In genomic region chr1:104132386-104132973, GRCh38 we compare ENCODE assay signal across 9 cellular contexts.
A peak's percentile ranks its signal among the peaks of the same experiment; 100 is the strongest.
DNase-seq lines count a peak whose midpoint lies in the region; ATAC-seq, FAIRE-seq and TF ChIP-seq lines count a peak whose summit lies in the region.
"Had no signal": no experiment of that assay in that cellular context is flagged by ENCODE, and none has a peak within 500 bp of the region (broad histone marks: within the 10 kb centered on the region; RNA-seq: fewer than 3 reads in every experiment).

No MANE protein-coding gene starts in this region.

- TF ChIP-seq CTCF in D721Med (IDR thresholded peaks at IDR 0.05; ENCODE audit: insufficient read depth, missing control alignments) (peak; percentile 60), GM12878 (IDR thresholded peaks at IDR 0.05 in 2 of 3, conservative IDR thresholded peaks at IDR 0.05 in 1 of 3; ENCODE audit: control insufficient read depth in 2 of 3, extremely low read depth in 1 of 3, insufficient read depth in 1 of 3, low read depth in 3 of 3, low read length in 3 of 3) (peak; percentile 27 to 57 (median 55); a peak in 5 of 6 replicates)

- H3K9me3 ChIP-seq in GM12878 (replicated peaks; ENCODE audit: control insufficient read depth, insufficient read depth, low read length) (no peaks in the 10 kb centered on the region), aorta (ENCODE audit: control insufficient read depth, low read length) (no peaks in the 10 kb centered on the region)

- H3K4me3 ChIP-seq in GM12878 (no peak overlapping the region), aorta (ENCODE audit: low read length in 2 of 2) (no peak overlapping the region)

- H3K9me3 Mint-ChIP-seq in activated naive CD8-positive, alpha-beta T cell treated with anti-CD3 and anti-CD28 coated beads, Interleukin-2, amount 50 U/mL, for 24 hours: peaks cover 14% of the 10 kb centered on the region

- TF ChIP-seq POLR2A in GM12878 (IDR thresholded peaks at IDR 0.05; ENCODE audit: low read depth, low read length): no peak

- peak; percentile 76 for ATAC-seq in GM21529 (IDR thresholded peaks at IDR 0.05; ENCODE audit: unreplicated experiment)
- peak; percentile 79 for ATAC-seq in GM12878
- no peak for ATAC-seq in aorta (ENCODE audit: low FRiP score)
- no peak for ATAC-seq in activated naive CD8-positive, alpha-beta T cell treated with anti-CD3 and anti-CD28 coated beads, Interleukin-2, amount 50 U/mL, for 24 hours
- ATAC-seq in GM18498 (IDR thresholded peaks at IDR 0.05; ENCODE audit: unreplicated experiment): no peak

- no peak overlapping the region for H3K27ac ChIP-seq in GM12878 (ENCODE audit: control insufficient read depth, insufficient read depth)
- no peak overlapping the region for H3K27ac ChIP-seq in aorta (ENCODE audit: low read depth in 1 of 2, low read length in 2 of 2)

- CTCF ChIA-PET in GM12878 (lab: Yijun Ruan, JAX): interaction anchor here (0.7 to 2.8 kb wide), 6 partner anchors 9 to 345 kb away, joined by 3 to 11 read pairs (median 5); no protein-coding TSS in a partner anchor

- DNase-seq in D721Med (ENCODE audit: insufficient read length, low spot score) (no peak), NCI-H146 treated with DMSO at 0.1 percent for 48 hours (lab: John Stamatoyannopoulos, UW; ENCODE audit: unreplicated experiment) (peak; percentile 24), GM12878 (ENCODE audit: low read depth, low spot score) (no peak), non-pigmented ciliary epithelial cell (ENCODE audit: low read depth) (peak; percentile 10), aorta (no peak)
- no peak for DNase-seq in activated naive CD8-positive, alpha-beta T cell treated with anti-CD3 and anti-CD28 coated beads, Interleukin-2, amount 50 U/mL, for 24 hours

- RAD21 ChIA-PET in GM12878 (lab: Charles Lee; ENCODE audit: unreplicated experiment): no interaction called here

- H3K36me3 ChIP-seq in GM12878 (ENCODE audit: control insufficient read depth in 2 of 2, insufficient read depth in 2 of 2, low read length in 1 of 2): no peaks in the 10 kb centered on the region
- H3K36me3 ChIP-seq in aorta (ENCODE audit: control insufficient read depth in 1 of 2, insufficient read depth in 2 of 2, low read length in 1 of 2): no peaks in the 10 kb centered on the region

- SMC1A ChIA-PET in GM12878 (lab: Charles Lee; ENCODE audit: uncharacterized antibody, unreplicated experiment): interaction anchor here (0.7 to 1.6 kb wide), 3 partner anchors 183 to 342 kb away, joined by 3 to 5 read pairs (median 3); no protein-coding TSS in a partner anchor

- no peaks in the 10 kb centered on the region for H3K27me3 ChIP-seq in GM12878 (replicated peaks in 1 of 2; ENCODE audit: control insufficient read depth in 2 of 2, insufficient read depth in 2 of 2, low read length in 1 of 2)
- H3K27me3 ChIP-seq in aorta (ENCODE audit: control insufficient read depth in 1 of 2, insufficient read depth in 2 of 2, low read length in 1 of 2): no peaks in the 10 kb centered on the region

- H4K20me1 ChIP-seq in GM12878 (ENCODE audit: control insufficient read depth, insufficient read depth): no peaks in the 10 kb centered on the region

- peak; percentile 72 for TF ChIP-seq RAD21 in GM12878 (IDR thresholded peaks at IDR 0.05; ENCODE audit: insufficient read depth, low read depth, low read length)

- BruUV-seq in GM12878 (replicated peaks; lab: Mats Ljungman, UMichigan): no TSS peak

- no peak overlapping the region for H2AFZ ChIP-seq in GM12878 (ENCODE audit: control insufficient read depth, low read depth, low read length)

- in situ Hi-C loops in GM12878 (cut with MboI): no loop called here

- POLR2A ChIA-PET in GM12878 (lab: Charles Lee): no interaction called here

- no peaks in the 10 kb centered on the region for H3K4me1 ChIP-seq in GM12878 (ENCODE audit: control insufficient read depth, insufficient read depth, low read length)
- H3K4me1 ChIP-seq in aorta (ENCODE audit: control insufficient read depth in 1 of 2, insufficient read depth in 2 of 2, low read length in 2 of 2): no peaks in the 10 kb centered on the region

- no peaks in the 10 kb centered on the region for H3K4me1 Mint-ChIP-seq in activated naive CD8-positive, alpha-beta T cell treated with anti-CD3 and anti-CD28 coated beads, Interleukin-2, amount 50 U/mL, for 24 hours

- no peaks in the 10 kb centered on the region for H3K79me2 ChIP-seq in GM12878 (ENCODE audit: control insufficient read depth, insufficient read depth, low read length)

- no peak overlapping the region for H3K27ac Mint-ChIP-seq in activated naive CD8-positive, alpha-beta T cell treated with anti-CD3 and anti-CD28 coated beads, Interleukin-2, amount 50 U/mL, for 24 hours

- no peaks in the 10 kb centered on the region for H3K27me3 Mint-ChIP-seq in activated naive CD8-positive, alpha-beta T cell treated with anti-CD3 and anti-CD28 coated beads, Interleukin-2, amount 50 U/mL, for 24 hours

- TF ChIP-seq EP300 in GM12878 (IDR thresholded peaks at IDR 0.05; ENCODE audit: borderline replicate concordance in 1 of 2, control insufficient read depth in 1 of 2, low read depth in 2 of 2, low read length in 2 of 2): no peak

- no peak overlapping the region for H3K9ac ChIP-seq in GM12878 (ENCODE audit: control insufficient read depth, insufficient read depth, low read length)

- no peaks in the 10 kb centered on the region for H3K36me3 Mint-ChIP-seq in activated naive CD8-positive, alpha-beta T cell treated with anti-CD3 and anti-CD28 coated beads, Interleukin-2, amount 50 U/mL, for 24 hours (ENCODE audit: low read depth)

- H3K4me2 ChIP-seq in GM12878 (ENCODE audit: control insufficient read depth, insufficient read depth): no peak overlapping the region

- FAIRE-seq in D721Med (lab: Jason Lieb, UNC) (peak; percentile 46), GM12878 (lab: Jason Lieb, UNC) (no peak)
- FAIRE-seq: colon had no signal

- intact Hi-C loops in GM12878 (cut with micrococcal nuclease; ENCODE audit: unreplicated experiment) (loop anchor here (1.0 kb wide), 2 partner anchors 184 to 344 kb away; no protein-coding TSS in a partner anchor), aorta (cut with DNase I) (no loop called here)

- no peak overlapping the region for H3K4me3 Mint-ChIP-seq in activated naive CD8-positive, alpha-beta T cell treated with anti-CD3 and anti-CD28 coated beads, Interleukin-2, amount 50 U/mL, for 24 hours

TF ChIP-seq in GM12878, 131 proteins besides CTCF, POLR2A, EP300 and RAD21:
- TF ChIP-seq CBX3 (IDR thresholded peaks at IDR 0.05; ENCODE audit: borderline replicate concordance, low read depth) (no peak), SMARCA5 (IDR thresholded peaks at IDR 0.05) (no peak), SMC3 (IDR thresholded peaks at IDR 0.05; ENCODE audit: borderline replicate concordance, low read length) (peak; percentile 62), EED (IDR thresholded peaks at IDR 0.05; ENCODE audit: low read depth) (no peak)

Comparison
In these comparisons a context has a peak if more than half of its experiments do, and no peak if none do; other contexts are left out.
1. DNase-seq: peak in NCI-H146 treated with DMSO at 0.1 percent for 48 hours (single experiment) and non-pigmented ciliary epithelial cell (single experiment); none in D721Med (single experiment), GM12878 (single experiment), aorta (0 of 2) and activated naive CD8-positive, alpha-beta T cell treated with anti-CD3 and anti-CD28 coated beads, Interleukin-2, amount 50 U/mL, for 24 hours (single experiment).
2. ATAC-seq: peak in GM21529 (single experiment) and GM12878 (single experiment); none in aorta (single experiment), activated naive CD8-positive, alpha-beta T cell treated with anti-CD3 and anti-CD28 coated beads, Interleukin-2, amount 50 U/mL, for 24 hours (single experiment) and GM18498 (single experiment).